ENCODE assay signal across 20 cellular contexts in genomic region chr4:78018271-78019049, GRCh38. TPM values are rescaled to one million over a fixed set of nuclear protein-coding genes. Genes with fewer than 3 reads are reported as not detected.
A peak's percentile ranks its signal among the peaks of the same experiment; 100 is the strongest.
DNase-seq lines count a peak whose midpoint lies in the region; ATAC-seq and TF ChIP-seq lines count a peak whose summit lies in the region.
"Had no signal": no experiment of that assay in that cellular context is flagged by ENCODE, and none has a peak within 500 bp of the region (broad histone marks: within the 10 kb centered on the region; RNA-seq: fewer than 3 reads in every experiment).

No MANE protein-coding gene starts in this region.

- ATAC-seq in SK-N-SH treated with all-trans-retinoic acid at 6 μM for 48 hours, result no peak
- ATAC-seq in activated naive CD8-positive, alpha-beta T cell treated with anti-CD3 and anti-CD28 coated beads, Interleukin-2, amount 50 U/mL, for 24 hours, result no peak

- no peak overlapping the region for H3K9ac ChIP-seq in SK-N-SH
- no peak overlapping the region for H3K9ac ChIP-seq in mesendoderm (ENCODE audit: low read length)
- H3K9ac ChIP-seq: KMS-11 had no signal

- H3K4ac ChIP-seq in mesendoderm (ENCODE audit: low read depth, low read length), result no peak overlapping the region

- H3K56ac ChIP-seq in mesendoderm (ENCODE audit: low read length), result no peak overlapping the region

- H2AK5ac ChIP-seq in mesendoderm (ENCODE audit: low read length), result no peak overlapping the region

- no peak overlapping the region for H4K8ac ChIP-seq in mesendoderm (ENCODE audit: low read depth, low read length)

- TF ChIP-seq RAD21 in SK-N-SH (IDR thresholded peaks at IDR 0.05; ENCODE audit: low read length), result no peak

- H3K27me3 ChIP-seq in SK-N-SH (ENCODE audit: insufficient read depth), result no peaks in the 10 kb centered on the region
- no peaks in the 10 kb centered on the region for H3K27me3 ChIP-seq in mesendoderm (ENCODE audit: insufficient read depth, low read length, poor library complexity)
- H3K27me3 ChIP-seq: Peyer's patch, SJSA1 had no signal

- H2AFZ ChIP-seq in SK-N-SH (ENCODE audit: low read depth), result peak overlapping the region; percentile 11; the same call in 1 of the 2 replicates

- no peaks in the 10 kb centered on the region for H3K79me2 ChIP-seq in SK-N-SH (ENCODE audit: insufficient read depth)
- H3K79me2 ChIP-seq in mesendoderm (ENCODE audit: control insufficient read depth, insufficient read depth, low read length), result no peaks in the 10 kb centered on the region

- H3K9me3 Mint-ChIP-seq in activated naive CD4-positive, alpha-beta T cell treated with anti-CD3 and anti-CD28 coated beads, Interleukin-2, amount 10 ng/mL, durations not matched to agents 7 days and 5 days, result no peaks in the 10 kb centered on the region
- no peaks in the 10 kb centered on the region for H3K9me3 Mint-ChIP-seq in activated naive CD8-positive, alpha-beta T cell treated with anti-CD3 and anti-CD28 coated beads, Interleukin-2, amount 50 U/mL, for 24 hours

- DNase-seq in SK-N-SH (no peak), astrocyte of the hippocampus (ENCODE audit: low read depth, low spot score) (peak; percentile 51), mesendoderm (no peak), retinal pigment epithelial cell (ENCODE audit: low read depth) (peak; percentile 58), NCI-H2107 treated with DMSO at 0.1 percent for 48 hours (lab: John Stamatoyannopoulos, UW; ENCODE audit: unreplicated experiment) (no peak)
- no peak for DNase-seq in activated naive CD4-positive, alpha-beta T cell treated with anti-CD3 and anti-CD28 coated beads, Interleukin-2, amount 10 ng/mL, durations not matched to agents 7 days and 5 days
- DNase-seq in activated naive CD8-positive, alpha-beta T cell treated with anti-CD3 and anti-CD28 coated beads, Interleukin-2, amount 50 U/mL, for 24 hours, result no peak
- DNase-seq: GF-D8; GOT3; NCI-H1048; NCI-H1436; NCI-H2029; NCI-H2171; NCI-H526; NK-92 treated with Interleukin-12 subunit alpha and Interleukin-12 subunit beta, amount 100 ng/mL, for 24 hours; Peyer's patch had no signal

- CTCF ChIA-PET in SK-N-SH (lab: Yijun Ruan, JAX), result interaction anchor here (0.6 to 2.1 kb wide), 7 partner anchors 11 to 60 kb away, joined by 3 to 5 read pairs (median 3); no protein-coding TSS in a partner anchor
- CTCF ChIA-PET in activated naive CD4-positive, alpha-beta T cell treated with anti-CD3 and anti-CD28 coated beads, Interleukin-2, amount 10 ng/mL, durations not matched to agents 7 days and 5 days (lab: Charles Lee), result no interaction called here

- H3K4me2 ChIP-seq in SK-N-SH (no peak overlapping the region), mesendoderm (ENCODE audit: low read length) (no peak overlapping the region)
- H3K4me2 ChIP-seq: KMS-11 had no signal

- peak overlapping the region; percentile 92 for H2BK15ac ChIP-seq in mesendoderm (replicated peaks; ENCODE audit: low read depth)

- no peak overlapping the region for H2BK120ac ChIP-seq in mesendoderm (ENCODE audit: low read depth, low read length)

- no peaks in the 10 kb centered on the region for H3K36me3 ChIP-seq in SK-N-SH (replicated peaks in 1 of 2; ENCODE audit: control insufficient read depth in 1 of 2, insufficient read depth in 2 of 2, low read length in 1 of 2)
- H3K36me3 ChIP-seq in mesendoderm (ENCODE audit: control insufficient read depth, insufficient read depth, low read length), result no peaks in the 10 kb centered on the region
- H3K36me3 ChIP-seq: Peyer's patch, SJSA1 had no signal

- no peaks in the 10 kb centered on the region for H3K9me3 ChIP-seq in SK-N-SH
- H3K9me3 ChIP-seq: Peyer's patch, SJSA1 had no signal

- H2BK5ac ChIP-seq in mesendoderm (ENCODE audit: low read length), result no peak overlapping the region

- H3K9me2 ChIP-seq in SK-N-SH, result no peaks in the 10 kb centered on the region

- TF ChIP-seq CTCF in SK-N-SH (IDR thresholded peaks at IDR 0.05), result no peak
- no peak for TF ChIP-seq CTCF in retinal pigment epithelial cell (conservative IDR thresholded peaks at IDR 0.05; ENCODE audit: low read depth, low read length)

- POLR2A ChIA-PET in SK-N-SH (lab: Yijun Ruan, JAX), result no interaction called here

- no peaks in the 10 kb centered on the region for H3K27me3 Mint-ChIP-seq in activated naive CD4-positive, alpha-beta T cell treated with anti-CD3 and anti-CD28 coated beads, Interleukin-2, amount 10 ng/mL, durations not matched to agents 7 days and 5 days
- no peaks in the 10 kb centered on the region for H3K27me3 Mint-ChIP-seq in activated naive CD8-positive, alpha-beta T cell treated with anti-CD3 and anti-CD28 coated beads, Interleukin-2, amount 50 U/mL, for 24 hours

- no peaks in the 10 kb centered on the region for H3K4me1 Mint-ChIP-seq in activated naive CD4-positive, alpha-beta T cell treated with anti-CD3 and anti-CD28 coated beads, Interleukin-2, amount 10 ng/mL, durations not matched to agents 7 days and 5 days
- no peaks in the 10 kb centered on the region for H3K4me1 Mint-ChIP-seq in activated naive CD8-positive, alpha-beta T cell treated with anti-CD3 and anti-CD28 coated beads, Interleukin-2, amount 50 U/mL, for 24 hours
- H3K4me1 Mint-ChIP-seq: B cell had no signal

- 93% methylated on average over 3 of the region's 3 CpGs for WGBS in SK-N-SH (ENCODE audit: low lambda C conversion rate)
- no CpG with 5 or more reads among the region's 3 CpGs for WGBS in mesendoderm (ENCODE audit: extremely low coverage, insufficient coverage, low lambda C conversion rate)

- H4K20me1 ChIP-seq in SK-N-SH (ENCODE audit: insufficient read depth), result no peaks in the 10 kb centered on the region

- no peak overlapping the region for H3K27ac Mint-ChIP-seq in activated naive CD4-positive, alpha-beta T cell treated with anti-CD3 and anti-CD28 coated beads, Interleukin-2, amount 10 ng/mL, durations not matched to agents 7 days and 5 days
- H3K27ac Mint-ChIP-seq in activated naive CD8-positive, alpha-beta T cell treated with anti-CD3 and anti-CD28 coated beads, Interleukin-2, amount 50 U/mL, for 24 hours, result no peak overlapping the region
- H3K27ac Mint-ChIP-seq: B cell had no signal

- no peak overlapping the region; a peak in 1 of 4 replicates for H3K27ac ChIP-seq in SK-N-SH (ENCODE audit: low read depth in 2 of 2, low read length in 1 of 2)
- H3K27ac ChIP-seq in mesendoderm (ENCODE audit: low read depth, low read length), result no peak overlapping the region
- H3K27ac ChIP-seq: KMS-11, Peyer's patch, SJSA1 had no signal

- no peak overlapping the region for H3K4me3 ChIP-seq in SK-N-SH (ENCODE audit: low read depth in 2 of 2, low read length in 1 of 2)
- H3K4me3 ChIP-seq in mesendoderm (ENCODE audit: low read length), result no peak overlapping the region
- no peak overlapping the region for H3K4me3 ChIP-seq in retinal pigment epithelial cell (ENCODE audit: low read length)
- H3K4me3 ChIP-seq: Peyer's patch, SJSA1 had no signal

- no peaks in the 10 kb centered on the region for H3K36me3 Mint-ChIP-seq in activated naive CD4-positive, alpha-beta T cell treated with anti-CD3 and anti-CD28 coated beads, Interleukin-2, amount 10 ng/mL, durations not matched to agents 7 days and 5 days
- no peaks in the 10 kb centered on the region for H3K36me3 Mint-ChIP-seq in activated naive CD8-positive, alpha-beta T cell treated with anti-CD3 and anti-CD28 coated beads, Interleukin-2, amount 50 U/mL, for 24 hours (ENCODE audit: low read depth)

- no peak overlapping the region for H4K5ac ChIP-seq in mesendoderm (ENCODE audit: low read length)

- H3K4me1 ChIP-seq in SK-N-SH (ENCODE audit: control insufficient read depth in 1 of 2, insufficient read depth in 2 of 2, low read depth in 1 of 2, low read length in 1 of 2) (peaks cover 0 to 3% of the 10 kb centered on the region in 2 experiments; a peak in 2 of 4 replicates), mesendoderm (ENCODE audit: control insufficient read depth, low read depth, low read length) (peaks cover 3% of the 10 kb centered on the region)
- H3K4me1 ChIP-seq: Peyer's patch, SJSA1 had no signal

- H3K4me3 Mint-ChIP-seq in activated naive CD4-positive, alpha-beta T cell treated with anti-CD3 and anti-CD28 coated beads, Interleukin-2, amount 10 ng/mL, durations not matched to agents 7 days and 5 days, result no peak overlapping the region
- H3K4me3 Mint-ChIP-seq in activated naive CD8-positive, alpha-beta T cell treated with anti-CD3 and anti-CD28 coated beads, Interleukin-2, amount 50 U/mL, for 24 hours, result no peak overlapping the region
- H3K4me3 Mint-ChIP-seq: B cell had no signal

- no peak overlapping the region for H3K18ac ChIP-seq in mesendoderm (ENCODE audit: low read length)

- H3F3A ChIP-seq in SK-N-SH (replicated peaks; ENCODE audit: insufficient read depth), result peaks cover 3% of the 10 kb centered on the region

- no peaks in the 10 kb centered on the region for H3K79me1 ChIP-seq in mesendoderm (ENCODE audit: low read length)

- no peak for TF ChIP-seq EP300 in SK-N-SH (IDR thresholded peaks at IDR 0.05; ENCODE audit: borderline replicate concordance in 1 of 2, low read depth in 1 of 2, low read length in 1 of 2)

- no peak overlapping the region for H3K23ac ChIP-seq in mesendoderm (ENCODE audit: low read length)

TF ChIP-seq in SK-N-SH, 30 proteins besides CTCF, POLR2A, EP300 and RAD21 (continues in another document):
- TF ChIP-seq SMC3 (IDR thresholded peaks at IDR 0.05; ENCODE audit: low read depth, low read length) (no peak), GABPA (IDR thresholded peaks at IDR 0.05; ENCODE audit: low read depth) (no peak), JUND (IDR thresholded peaks at IDR 0.05) (no peak), EZH2phosphoT487 (IDR thresholded peaks at IDR 0.05; ENCODE audit: borderline replicate concordance, low read depth) (no peak), POLR2AphosphoS5 (IDR thresholded peaks at IDR 0.05; ENCODE audit: low read depth, low read length) (no peak), NFIC (IDR thresholded peaks at IDR 0.05; ENCODE audit: borderline replicate concordance) (no peak)

TF ChIP-seq in SK-N-SH treated with all-trans-retinoic acid at 6 μM for 48 hours, 23 proteins besides CTCF, POLR2A, EP300 and RAD21 (continues in another document):
- no peak for TF ChIP-seq SNAI2 (CRISPR knock-in tag; IDR thresholded peaks at IDR 0.05)
- no peak for TF ChIP-seq TOX (CRISPR knock-in tag; IDR thresholded peaks at IDR 0.05; ENCODE audit: borderline replicate concordance)
- no peak for TF ChIP-seq ZNF565 (CRISPR knock-in tag; conservative IDR thresholded peaks at IDR 0.05; ENCODE audit: low read depth)

RNA-seq across cellular contexts. Expression of gene FRAS1, which starts 38.7 kb away (rescaled TPM):
- polyA plus RNA-seq in SK-N-SH (2012; rRNA removed), result 8.3 and 11.0 TPM in 2 replicates
- polyA plus RNA-seq in SK-N-SH (2012; cell fraction: cytosol; rRNA removed), result 7.6 and 8.4 TPM in 2 replicates
- 11.4 and 18.1 TPM in 2 replicates for polyA plus RNA-seq in SK-N-SH (2012; cell fraction: nucleus; rRNA removed)
- 10.0 TPM for polyA plus RNA-seq in mesendoderm (2013, experiment 1 of 2)
- 9.4 TPM for polyA plus RNA-seq in mesendoderm (2013, experiment 2 of 2)

Comparison
In these comparisons a context has a peak if more than half of its experiments do, and no peak if none do; other contexts are left out.
1. DNase-seq: peak in astrocyte of the hippocampus (single experiment) and retinal pigment epithelial cell (single experiment); none in SK-N-SH (single experiment), mesendoderm (single experiment), activated naive CD4-positive, alpha-beta T cell treated with anti-CD3 and anti-CD28 coated beads, Interleukin-2, amount 10 ng/mL, durations not matched to agents 7 days and 5 days (single experiment), activated naive CD8-positive, alpha-beta T cell treated with anti-CD3 and anti-CD28 coated beads, Interleukin-2, amount 50 U/mL, for 24 hours (single experiment) and NCI-H2107 treated with DMSO at 0.1 percent for 48 hours (single experiment).